In the genomic region with DNA sequence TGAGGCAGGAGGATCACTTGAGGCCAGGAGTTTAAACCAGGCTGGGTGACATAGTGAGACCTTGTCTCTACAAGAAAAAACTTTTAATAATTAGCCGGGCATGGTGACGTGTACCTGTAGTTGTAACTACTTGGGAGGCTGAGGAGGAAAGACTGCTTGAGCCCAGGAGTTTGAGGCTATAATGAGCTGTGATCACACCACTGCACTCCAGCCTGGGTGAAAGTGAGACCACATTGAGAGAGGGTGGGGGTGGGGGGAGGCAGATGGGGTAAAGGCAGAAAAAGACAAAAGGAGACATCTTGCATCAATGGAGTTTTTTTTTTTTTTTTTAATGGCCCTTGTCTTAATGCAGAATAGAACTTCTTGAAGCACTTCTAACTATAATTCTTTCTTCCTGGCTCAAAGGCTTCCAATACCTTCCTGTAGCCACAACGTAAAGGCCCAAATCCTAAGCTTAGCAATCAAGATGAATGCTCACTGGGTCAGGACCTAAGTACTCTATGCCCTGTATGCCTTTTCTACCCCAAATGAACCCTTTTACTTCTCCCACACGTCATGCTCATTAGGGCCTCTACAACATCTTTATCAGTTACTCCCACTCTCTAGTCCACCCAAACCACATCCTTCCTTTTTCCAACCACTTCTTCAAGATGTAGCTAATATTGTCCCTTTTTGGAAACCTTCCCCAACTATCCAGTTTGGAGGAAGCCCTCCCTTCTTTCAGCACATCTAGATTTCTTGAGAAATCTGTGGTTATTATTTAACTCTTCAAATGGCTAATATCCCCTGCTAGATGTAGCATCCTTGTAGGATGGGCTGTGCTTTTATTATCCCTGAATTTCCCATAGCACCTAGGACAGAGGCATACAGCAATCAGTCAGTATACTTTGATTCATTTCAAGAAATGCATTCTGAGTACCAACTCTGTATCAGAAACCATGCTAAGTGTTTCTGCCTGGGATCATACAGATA, we compare ENCODE assay signal across 21 cellular contexts. TPM values are rescaled to one million over a fixed set of nuclear protein-coding genes. Genes with fewer than 3 reads are reported as not detected.
DNase-seq lines count a peak whose midpoint lies in the region; ATAC-seq and TF ChIP-seq lines count a peak whose summit lies in the region.
"Had no signal": no experiment of that assay in that cellular context is flagged by ENCODE, and none has a peak within 500 bp of the region (broad histone marks: within the 10 kb centered on the region; RNA-seq: fewer than 3 reads in every experiment).

No MANE protein-coding gene starts in this region.

- POLR2A ChIA-PET in activated CD8-positive, alpha-beta T cell treated with anti-CD3 and anti-CD28 coated beads for 36 hours (lab: Charles Lee) = interaction anchor here (0.5 to 1.0 kb wide), 5 partner anchors 12 to 30 kb away, joined by 3 read pairs; no protein-coding TSS in a partner anchor

- peak overlapping the region; percentile 67 for H3K27ac Mint-ChIP-seq in T-helper 1 cell treated with Interleukin-12 subunit alpha and Interleukin-12 subunit beta and Interleukin-4 antibody, amounts not matched to agents 30 μg/mL and 1 μg/mL, for 36 hours
- peak overlapping the region; percentile 58 for H3K27ac Mint-ChIP-seq in activated CD8-positive, alpha-beta T cell treated with anti-CD3 and anti-CD28 coated beads for 36 hours
- peak overlapping the region; percentile 5 to 22 for H3K27ac Mint-ChIP-seq in natural killer cell treated with Interleukin-12 subunit alpha and Interleukin-12 subunit beta and Interleukin-15 and Interleukin-18, amount 100 ng/mL, for 72 hours

- intact Hi-C loops in activated CD8-positive, alpha-beta T cell treated with anti-CD3 and anti-CD28 coated beads for 36 hours (cut with micrococcal nuclease) = loop anchor here (5.0 kb wide), 1 partner anchor 42 kb away; the partner anchor contains the start of gene CSF2

- CTCF ChIA-PET in activated CD8-positive, alpha-beta T cell treated with anti-CD3 and anti-CD28 coated beads for 36 hours (lab: Charles Lee) = interaction anchor here (1.0 to 1.8 kb wide), 7 partner anchors 11 to 76 kb away, joined by 3 to 9 read pairs (median 4); no protein-coding TSS in a partner anchor

- H3K36me3 Mint-ChIP-seq in T-helper 1 cell treated with Interleukin-12 subunit alpha and Interleukin-12 subunit beta and Interleukin-4 antibody, amounts not matched to agents 30 μg/mL and 1 μg/mL, for 36 hours (ENCODE audit: low read depth) = peaks cover 30% of the 10 kb centered on the region
- H3K36me3 Mint-ChIP-seq in activated CD8-positive, alpha-beta T cell treated with anti-CD3 and anti-CD28 coated beads for 36 hours (ENCODE audit: low read depth) = peaks cover 18% of the 10 kb centered on the region
- peaks cover 7% of the 10 kb centered on the region for H3K36me3 Mint-ChIP-seq in natural killer cell treated with Interleukin-12 subunit alpha and Interleukin-12 subunit beta and Interleukin-15 and Interleukin-18, amount 100 ng/mL, for 72 hours

- peak; percentile 53 for ATAC-seq in activated CD8-positive, alpha-beta T cell treated with anti-CD3 and anti-CD28 coated beads for 36 hours
- peak; percentile 51 to 56 for ATAC-seq in natural killer cell treated with Interleukin-12 subunit alpha and Interleukin-12 subunit beta and Interleukin-15 and Interleukin-18, amount 100 ng/mL, for 72 hours
- no peak for ATAC-seq in GM19397 (IDR thresholded peaks at IDR 0.05; ENCODE audit: unreplicated experiment)

- H3K9me3 Mint-ChIP-seq in T-helper 1 cell treated with Interleukin-12 subunit alpha and Interleukin-12 subunit beta and Interleukin-4 antibody, amounts not matched to agents 30 μg/mL and 1 μg/mL, for 36 hours = peaks cover 23% of the 10 kb centered on the region
- peaks cover 5% of the 10 kb centered on the region for H3K9me3 Mint-ChIP-seq in activated CD8-positive, alpha-beta T cell treated with anti-CD3 and anti-CD28 coated beads for 36 hours
- no peaks in the 10 kb centered on the region for H3K9me3 Mint-ChIP-seq in natural killer cell treated with Interleukin-12 subunit alpha and Interleukin-12 subunit beta and Interleukin-15 and Interleukin-18, amount 100 ng/mL, for 72 hours

- no peak for TF ChIP-seq CTCF in activated CD8-positive, alpha-beta T cell treated with anti-CD3 and anti-CD28 coated beads for 36 hours (IDR thresholded peaks at IDR 0.05)

- peak overlapping the region; percentile 4 for H3K4me3 Mint-ChIP-seq in T-helper 1 cell treated with Interleukin-12 subunit alpha and Interleukin-12 subunit beta and Interleukin-4 antibody, amounts not matched to agents 30 μg/mL and 1 μg/mL, for 36 hours
- no peak overlapping the region for H3K4me3 Mint-ChIP-seq in activated CD8-positive, alpha-beta T cell treated with anti-CD3 and anti-CD28 coated beads for 36 hours
- peak overlapping the region; percentile 73 for H3K4me3 Mint-ChIP-seq in natural killer cell treated with Interleukin-12 subunit alpha and Interleukin-12 subunit beta and Interleukin-15 and Interleukin-18, amount 100 ng/mL, for 72 hours

- peaks cover 57% of the 10 kb centered on the region for H3K4me1 Mint-ChIP-seq in T-helper 1 cell treated with Interleukin-12 subunit alpha and Interleukin-12 subunit beta and Interleukin-4 antibody, amounts not matched to agents 30 μg/mL and 1 μg/mL, for 36 hours (ENCODE audit: low read depth)
- peaks cover 65% of the 10 kb centered on the region for H3K4me1 Mint-ChIP-seq in activated CD8-positive, alpha-beta T cell treated with anti-CD3 and anti-CD28 coated beads for 36 hours (ENCODE audit: low read depth)
- peaks cover 58 to 62% of the 10 kb centered on the region in 2 donors for H3K4me1 Mint-ChIP-seq in natural killer cell treated with Interleukin-12 subunit alpha and Interleukin-12 subunit beta and Interleukin-15 and Interleukin-18, amount 100 ng/mL, for 72 hours (ENCODE audit: low read depth in 2 of 2)

- DNase-seq in T-helper 1 cell (no peak), MV-4-11 (lab: John Stamatoyannopoulos, UW) (peak; percentile 94), foreskin melanocyte (no peak), AG08395 (ENCODE audit: low spot score) (no peak)
- no peak for DNase-seq in activated CD8-positive, alpha-beta T cell treated with anti-CD3 and anti-CD28 coated beads for 36 hours
- DNase-seq in natural killer cell treated with Interleukin-12 subunit alpha and Interleukin-12 subunit beta and Interleukin-15 and Interleukin-18, amount 100 ng/mL, for 72 hours (ENCODE audit: low spot score) = no peak
- DNase-seq: 8988T; adrenal gland; GM23248; kidney; midbrain; NCI-H1694; NCI-H524; occipital lobe; sigmoid colon; stimulated activated naive CD4-positive, alpha-beta T cell; T-helper 9 cell; uterus had no signal

- no peaks in the 10 kb centered on the region for H3K27me3 Mint-ChIP-seq in T-helper 1 cell treated with Interleukin-12 subunit alpha and Interleukin-12 subunit beta and Interleukin-4 antibody, amounts not matched to agents 30 μg/mL and 1 μg/mL, for 36 hours (ENCODE audit: low read depth)
- no peaks in the 10 kb centered on the region for H3K27me3 Mint-ChIP-seq in activated CD8-positive, alpha-beta T cell treated with anti-CD3 and anti-CD28 coated beads for 36 hours
- H3K27me3 Mint-ChIP-seq in natural killer cell treated with Interleukin-12 subunit alpha and Interleukin-12 subunit beta and Interleukin-15 and Interleukin-18, amount 100 ng/mL, for 72 hours = no peaks in the 10 kb centered on the region

RNA-seq across cellular contexts. Expression of gene CSF2, which starts 40.8 kb away (rescaled TPM):
- total RNA-seq in activated CD8-positive, alpha-beta T cell treated with anti-CD3 and anti-CD28 coated beads for 36 hours = 10 to 100 TPM; 61.5 to 64.1 TPM
- 100 to 1,000 TPM in 1 of 2 donors, 10 to 100 TPM in 1; 41.4 to 125 TPM for total RNA-seq in natural killer cell treated with Interleukin-12 subunit alpha and Interleukin-12 subunit beta and Interleukin-15 and Interleukin-18, amount 100 ng/mL, for 72 hours
- total RNA-seq: GM23248, kidney, occipital lobe, sigmoid colon, uterus had no signal

RNA-seq across cellular contexts. Expression of gene IL3, which starts 54.0 kb away (rescaled TPM):
- under 1 TPM; 0.25 to 0.98 TPM for total RNA-seq in activated CD8-positive, alpha-beta T cell treated with anti-CD3 and anti-CD28 coated beads for 36 hours
- under 1 TPM in 1 of 2 donors, not detected in 1; 0.36 TPM for total RNA-seq in natural killer cell treated with Interleukin-12 subunit alpha and Interleukin-12 subunit beta and Interleukin-15 and Interleukin-18, amount 100 ng/mL, for 72 hours
- total RNA-seq: adrenal gland, glomerular endothelial cell, GM23248, kidney, occipital lobe, sigmoid colon, uterus had no signal

Comparison
In these comparisons a context has a peak if more than half of its experiments do, and no peak if none do; other contexts are left out.
1. H3K27ac Mint-ChIP-seq: peak in every context shown above with its lines; median percentile 67 in T-helper 1 cell treated with Interleukin-12 subunit alpha and Interleukin-12 subunit beta and Interleukin-4 antibody, amounts not matched to agents 30 μg/mL and 1 μg/mL, for 36 hours; 58 in activated CD8-positive, alpha-beta T cell treated with anti-CD3 and anti-CD28 coated beads for 36 hours; 14 in natural killer cell treated with Interleukin-12 subunit alpha and Interleukin-12 subunit beta and Interleukin-15 and Interleukin-18, amount 100 ng/mL, for 72 hours.